ENCODE assay signal across 11 cellular contexts in genomic region chr17:3512512-3513171, GRCh38. TPM values are rescaled to one million over a fixed set of nuclear protein-coding genes. Genes with fewer than 3 reads are reported as not detected.
DNase-seq lines count a peak whose midpoint lies in the region; ATAC-seq and TF ChIP-seq lines count a peak whose summit lies in the region.
"Had no signal": no experiment of that assay in that cellular context is flagged by ENCODE, and none has a peak within 500 bp of the region (broad histone marks: within the 10 kb centered on the region; RNA-seq: fewer than 3 reads in every experiment).

No MANE protein-coding gene starts in this region.

- H3K27me3 ChIP-seq in ascending aorta (no peaks in the 10 kb centered on the region), osteoblast (ENCODE audit: insufficient read depth, low read length) (no peaks in the 10 kb centered on the region)

- intact Hi-C loops in ascending aorta (cut with DNase I) (no loop called here), left cardiac atrium (cut with DNase I) (no loop called here)

- H3K36me3 ChIP-seq in ascending aorta (no peaks in the 10 kb centered on the region), osteoblast (ENCODE audit: insufficient read depth, low read length) (no peaks in the 10 kb centered on the region)

- H3K4me3 ChIP-seq in ascending aorta (peak overlapping the region in 1 of 2 donors; percentile 51), osteoblast (ENCODE audit: insufficient read depth, low read length) (peak overlapping the region; percentile 41)

- peak overlapping the region; percentile 59 to 87 for H3K27ac ChIP-seq in ascending aorta
- H3K27ac ChIP-seq in osteoblast (ENCODE audit: low read depth, low read length): no peak overlapping the region

- in situ Hi-C loops in GM13976 (cut with MboI; ENCODE audit: low sequenced_read_pairs, unreplicated experiment): no loop called here

- DNase-seq in AG08396 (ENCODE audit: low spot score) (peak; percentile 74), ascending aorta (ENCODE audit: low spot score in 2 of 2) (peak in 1 of 2 donors; percentile 83), left cardiac atrium (peak; percentile 85), osteoblast (ENCODE audit: insufficient read length, low spot score, missing footprints) (peak; percentile 94), GM13976 (ENCODE audit: low spot score) (no peak), DMS 273 (lab: John Stamatoyannopoulos, UW; ENCODE audit: unreplicated experiment) (no peak)
- no peak for DNase-seq in activated T-cell treated with anti-CD3 and anti-CD28 coated beads, Interleukin-2, amount 50 U/mL, for 1 hour
- DNase-seq: activated CD8-positive, alpha-beta memory T cell treated with anti-CD3 and anti-CD28 coated beads, Interleukin-2, amount 50 U/mL, for 48 hours had no signal

- H3K79me2 ChIP-seq in osteoblast (ENCODE audit: insufficient read depth, low read length): no peaks in the 10 kb centered on the region

- H3K9me3 ChIP-seq in ascending aorta (no peaks in the 10 kb centered on the region), osteoblast (ENCODE audit: low read depth, low read length) (no peaks in the 10 kb centered on the region)

- H2AFZ ChIP-seq in osteoblast (ENCODE audit: low read length): peak overlapping the region; percentile 52

- H4K20me1 ChIP-seq in osteoblast (ENCODE audit: insufficient read depth, low read length): no peaks in the 10 kb centered on the region

- H3K4me1 ChIP-seq in ascending aorta (peaks cover 7 to 14% of the 10 kb centered on the region in 2 donors), osteoblast (ENCODE audit: insufficient read depth, low read length) (peaks cover 9% of the 10 kb centered on the region)

- peak overlapping the region; percentile 73 for H3K4me2 ChIP-seq in osteoblast (ENCODE audit: insufficient read depth, low read length)

- ATAC-seq in left cardiac atrium: peak; percentile 96 to 97
- no peak for ATAC-seq in HG02798 (IDR thresholded peaks at IDR 0.05; ENCODE audit: poor library complexity, unreplicated experiment)

- TF ChIP-seq CTCF in ascending aorta (IDR thresholded peaks at IDR 0.05) (no peak), osteoblast (IDR thresholded peaks at IDR 0.05; ENCODE audit: extremely low read depth, low read depth, low read length) (no peak), GM13976 (IDR thresholded peaks at IDR 0.05; ENCODE audit: borderline replicate concordance, control extremely low read depth, extremely low read depth, insufficient read depth, missing control alignments) (no peak)

RNA-seq across cellular contexts. Expression of gene ASPA, which starts 36.8 kb away (rescaled TPM):
- 0.11 TPM for total RNA-seq in ascending aorta
- 1 to 10 TPM; 3.1 to 5.0 TPM for total RNA-seq in left cardiac atrium
- total RNA-seq in osteoblast: 0.36 and 0.59 TPM in 2 replicates
- total RNA-seq: B cell, OCI-LY7 had no signal

RNA-seq across cellular contexts. Expression of gene SPATA22, which starts 41.0 kb away (rescaled TPM):
- total RNA-seq in ascending aorta: not detected
- total RNA-seq in left cardiac atrium: under 1 TPM in 1 of 2 donors, not detected in 1; 0.35 TPM
- total RNA-seq in osteoblast: 0.29 and 2.2 TPM in 2 replicates
- total RNA-seq: OCI-LY7 had no signal

RNA-seq across cellular contexts. Expression of gene TRPV3, which starts 45.0 kb away (rescaled TPM):
- total RNA-seq in ascending aorta (0.11 TPM), left cardiac atrium (1 to 10 TPM; 1.2 to 2.1 TPM), osteoblast (0.29 and 0.36 TPM in 2 replicates)

Comparison
In these comparisons a context has a peak if more than half of its experiments do, and no peak if none do; other contexts are left out.
1. DNase-seq: peak in AG08396 (single experiment), left cardiac atrium (single experiment) and osteoblast (single experiment); none in GM13976 (single experiment), DMS 273 (single experiment) and activated T-cell treated with anti-CD3 and anti-CD28 coated beads, Interleukin-2, amount 50 U/mL, for 1 hour (single experiment).